ENCODE assay signal across 16 cellular contexts in genomic region chr19:45401815-45402468, GRCh38. TPM values are rescaled to one million over a fixed set of nuclear protein-coding genes. Genes with fewer than 3 reads are reported as not detected.
A peak's percentile ranks its signal among the peaks of the same experiment; 100 is the strongest.
DNase-seq lines count a peak whose midpoint lies in the region; ATAC-seq and TF ChIP-seq lines count a peak whose summit lies in the region.
"Had no signal": no experiment of that assay in that cellular context is flagged by ENCODE, and none has a peak within 500 bp of the region (broad histone marks: within the 10 kb centered on the region; RNA-seq: fewer than 3 reads in every experiment).

No MANE protein-coding gene starts in this region.

- ATAC-seq in GM21367 (IDR thresholded peaks at IDR 0.05; ENCODE audit: unreplicated experiment) (no peak), HG03139 (IDR thresholded peaks at IDR 0.05; ENCODE audit: unreplicated experiment) (no peak)
- ATAC-seq: psoas muscle; SK-N-SH treated with all-trans-retinoic acid at 6 μM for 48 hours; stimulated activated effector memory CD8-positive, alpha-beta T cell treated with anti-CD3 and anti-CD28 coated beads, Interleukin-12 subunit alpha, Interleukin-12 subunit beta, amount 100 ng/mL, for 72 hours had no signal

- H3K9me3 Mint-ChIP-seq in progenitor cell of endocrine pancreas (ENCODE audit: low read depth): no peaks in the 10 kb centered on the region
- H3K9me3 Mint-ChIP-seq: stimulated activated effector memory CD8-positive, alpha-beta T cell treated with anti-CD3 and anti-CD28 coated beads, Interleukin-12 subunit alpha, Interleukin-12 subunit beta, amount 100 ng/mL, for 72 hours had no signal

- H3K27ac ChIP-seq in RWPE1 (peak overlapping the region; percentile 98), epithelial cell of prostate (peak overlapping the region; percentile 100)
- H3K27ac ChIP-seq: psoas muscle, WERI-Rb-1 had no signal

- H3K27ac Mint-ChIP-seq in progenitor cell of endocrine pancreas: peak overlapping the region; percentile 77
- H3K27ac Mint-ChIP-seq: activated naive CD8-positive, alpha-beta T cell; stimulated activated effector memory CD8-positive, alpha-beta T cell treated with anti-CD3 and anti-CD28 coated beads, Interleukin-12 subunit alpha, Interleukin-12 subunit beta, amount 100 ng/mL, for 72 hours had no signal

- H3K27me3 Mint-ChIP-seq in progenitor cell of endocrine pancreas: peaks cover 36% of the 10 kb centered on the region

- CTCF ChIA-PET in RWPE1 (lab: Yijun Ruan, JAX): interaction anchor here (0.6 to 2.5 kb wide), 9 partner anchors 16 to 375 kb away, joined by 3 to 19 read pairs (median 3); partner anchors contain the start of gene FOSB

- peak overlapping the region; percentile 42 for H3K4me3 ChIP-seq in H7 (ENCODE audit: insufficient read depth, low read depth, low read length)

- POLR2A ChIA-PET in RWPE1 (lab: Yijun Ruan, JAX; ENCODE audit: low non-redundant PET): interaction anchor here (0.6 to 1.4 kb wide), 3 partner anchors 22 to 38 kb away, joined by 3 to 5 read pairs (median 5); partner anchors contain the start of gene ERCC1

- H3K4me3 Mint-ChIP-seq in progenitor cell of endocrine pancreas (ENCODE audit: low read depth): no peak overlapping the region
- H3K4me3 Mint-ChIP-seq: activated naive CD8-positive, alpha-beta T cell; stimulated activated effector memory CD8-positive, alpha-beta T cell treated with anti-CD3 and anti-CD28 coated beads, Interleukin-12 subunit alpha, Interleukin-12 subunit beta, amount 100 ng/mL, for 72 hours had no signal

- peaks cover 10% of the 10 kb centered on the region for H3K27me3 ChIP-seq in H7 (ENCODE audit: control insufficient read depth, insufficient read depth, low read length)

- H3K36me3 Mint-ChIP-seq in progenitor cell of endocrine pancreas (ENCODE audit: insufficient read depth): no peaks in the 10 kb centered on the region
- H3K36me3 Mint-ChIP-seq: activated naive CD8-positive, alpha-beta T cell had no signal

- no peaks in the 10 kb centered on the region for H3K36me3 ChIP-seq in H7 (replicated peaks; ENCODE audit: control insufficient read depth, insufficient read depth, low read length)

- peaks cover 14% of the 10 kb centered on the region for H3K4me1 Mint-ChIP-seq in progenitor cell of endocrine pancreas (ENCODE audit: low read depth)

- DNase-seq in H7: no peak
- no peak for DNase-seq in RWPE1 (ENCODE audit: low spot score)
- DNase-seq in epithelial cell of prostate (ENCODE audit: low read depth, low spot score): no peak
- DNase-seq in progenitor cell of endocrine pancreas (ENCODE audit: low spot score, unreplicated experiment): no peak
- no peak for DNase-seq in stimulated activated CD4-positive, alpha-beta T cell treated with anti-CD3 and anti-CD28 coated beads, Interleukin-12 subunit alpha, Interleukin-12 subunit beta, amount 100 ng/mL, for 4 hours
- no peak for DNase-seq in activated CD8-positive, alpha-beta memory T cell treated with anti-CD3 and anti-CD28 coated beads, Interleukin-2, amount 50 U/mL, for 4 hours
- DNase-seq: NCI-H2081 treated with DMSO at 0.1 percent for 48 hours; NK-92 treated with Interleukin-12 subunit alpha and Interleukin-12 subunit beta, amount 100 ng/mL, for 24 hours; stimulated activated CD4-positive, alpha-beta T cell treated with anti-CD3 and anti-CD28 coated beads, Interleukin-4, amount 100 ng/mL, for 24 hours; WERI-Rb-1 had no signal

- TF ChIP-seq CTCF in RWPE1 (conservative IDR thresholded peaks at IDR 0.05; ENCODE audit: low read depth) (no peak; the same call in 1 of the 2 replicates), progenitor cell of endocrine pancreas (IDR thresholded peaks at IDR 0.05; ENCODE audit: unreplicated experiment) (no peak)

RNA-seq across cellular contexts. Expression of gene PPP1R13L, which starts 2.9 kb away (rescaled TPM):
- 12.8 and 18.9 TPM in 2 replicates for total RNA-seq in H7 (2014; rRNA removed; shearing (Covaris generic))
- total RNA-seq in progenitor cell of endocrine pancreas: 24.2 and 27.2 TPM in 2 replicates

RNA-seq across cellular contexts. Expression of gene POLR1G, which starts 4.5 kb away (rescaled TPM):
- total RNA-seq in H7 (2014; rRNA removed; shearing (Covaris generic)): 35.8 and 39.6 TPM in 2 replicates
- 7.4 and 8.9 TPM in 2 replicates for total RNA-seq in progenitor cell of endocrine pancreas

RNA-seq across cellular contexts. Expression of gene ERCC1, which starts 21.8 kb away (rescaled TPM):
- 68.5 and 76.6 TPM in 2 replicates for total RNA-seq in H7 (2014; rRNA removed; shearing (Covaris generic))
- 58.5 and 64.8 TPM in 2 replicates for total RNA-seq in progenitor cell of endocrine pancreas

RNA-seq across cellular contexts. Expression of gene ERCC2, which starts 31.6 kb away (rescaled TPM):
- 48.7 and 54.2 TPM in 2 replicates for total RNA-seq in H7 (2014; rRNA removed; shearing (Covaris generic))
- 60.5 and 63.8 TPM in 2 replicates for total RNA-seq in progenitor cell of endocrine pancreas
